12 cellular contexts compared by ENCODE assay signal in the genomic region with DNA sequence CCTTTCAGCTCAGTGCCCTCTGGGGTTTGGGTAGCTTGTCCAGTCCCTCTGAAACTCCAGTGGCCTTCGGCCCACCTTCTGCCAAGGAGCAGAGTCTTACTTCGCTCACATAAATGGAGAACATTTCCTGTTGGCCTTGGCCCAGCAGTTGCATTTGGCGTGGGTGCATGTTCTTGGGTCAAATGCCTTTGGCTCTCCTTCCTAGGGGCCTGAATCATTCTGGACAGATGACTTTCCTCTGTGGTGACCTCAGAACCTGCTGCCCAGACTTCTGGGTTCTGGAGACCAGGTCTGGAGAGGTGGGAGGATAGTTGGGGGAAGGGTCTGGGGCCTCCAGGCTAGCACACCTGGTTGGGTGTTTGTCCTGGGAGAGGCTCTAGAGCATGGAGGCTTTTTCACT. TPM values are rescaled to one million over a fixed set of nuclear protein-coding genes. Genes with fewer than 3 reads are reported as not detected.
DNase-seq lines count a peak whose midpoint lies in the region; ATAC-seq and TF ChIP-seq lines count a peak whose summit lies in the region.
"Had no signal": no experiment of that assay in that cellular context is flagged by ENCODE, and none has a peak within 500 bp of the region (broad histone marks: within the 10 kb centered on the region; RNA-seq: fewer than 3 reads in every experiment).

No MANE protein-coding gene starts in this region.

- H3K9me3 ChIP-seq in prostate gland, result no peaks in the 10 kb centered on the region
- H3K9me3 ChIP-seq: suprapubic skin had no signal

- DNase-seq in M059J (ENCODE audit: low read depth) (peak; percentile 94), epithelial cell of prostate (ENCODE audit: low read depth, low spot score) (no peak), prostate gland (ENCODE audit: low spot score) (no peak), OCI-M2 (lab: John Stamatoyannopoulos, UW; ENCODE audit: unreplicated experiment) (no peak), amniotic stem cell (lab: John Stamatoyannopoulos, UW) (no peak)
- DNase-seq in activated naive CD4-positive, alpha-beta T cell treated with anti-CD3 and anti-CD28 coated beads, Interleukin-2, amount 50 U/mL, for 16 hours, result no peak
- DNase-seq: MM.1S, T1000 had no signal

- H3K27ac ChIP-seq in C4-2B (peak overlapping the region; percentile 48), epithelial cell of prostate (peak overlapping the region; percentile 38), prostate gland (peak overlapping the region; percentile 9 to 11)
- H3K27ac ChIP-seq: hepatocyte, suprapubic skin had no signal

- no peaks in the 10 kb centered on the region for H3K27me3 ChIP-seq in prostate gland (replicated peaks; ENCODE audit: insufficient read depth)
- H3K27me3 ChIP-seq: hepatocyte, suprapubic skin had no signal

- peaks cover 8% of the 10 kb centered on the region for H3K4me1 ChIP-seq in prostate gland (replicated peaks)
- H3K4me1 ChIP-seq: suprapubic skin had no signal

- TF ChIP-seq POLR2A in prostate gland (IDR thresholded peaks at IDR 0.05), result no peak

- no peak for ATAC-seq in HG02798 (IDR thresholded peaks at IDR 0.05; ENCODE audit: poor library complexity, unreplicated experiment)

- H3K4me3 ChIP-seq in prostate gland, result no peak overlapping the region
- H3K4me3 ChIP-seq: hepatocyte, suprapubic skin had no signal

- 34% methylated on average over 3 of the region's 3 CpGs for WGBS in prostate gland

- H3K36me3 ChIP-seq in prostate gland, result no peaks in the 10 kb centered on the region
- H3K36me3 ChIP-seq: suprapubic skin had no signal

- intact Hi-C loops in prostate gland (cut with DNase I), result no loop called here

- TF ChIP-seq CTCF in C4-2B (conservative IDR thresholded peaks at IDR 0.05), result no peak
- TF ChIP-seq CTCF in prostate gland (IDR thresholded peaks at IDR 0.05), result no peak

RNA-seq across cellular contexts. Expression of a gene that starts 29.3 kb away (rescaled TPM):
- total RNA-seq in M059J (2014; rRNA removed; shearing (Covaris generic)), result 15.4 and 16.2 TPM in 2 replicates
- total RNA-seq in prostate gland, result 10 to 100 TPM in 1 of 2 donors, 1 to 10 TPM in 1; 2.9 to 11.4 TPM
